In genomic region chr9:137297060-137297664, GRCh38 we compare ENCODE assay signal across 10 cellular contexts. TPM values are rescaled to one million over a fixed set of nuclear protein-coding genes. Genes with fewer than 3 reads are reported as not detected.
A peak's percentile ranks its signal among the peaks of the same experiment; 100 is the strongest.
DNase-seq lines count a peak whose midpoint lies in the region; ATAC-seq, FAIRE-seq and TF ChIP-seq lines count a peak whose summit lies in the region.
"Had no signal": no experiment of that assay in that cellular context is flagged by ENCODE, and none has a peak within 500 bp of the region (broad histone marks: within the 10 kb centered on the region; RNA-seq: fewer than 3 reads in every experiment).

No MANE protein-coding gene starts in this region.

- no peaks in the 10 kb centered on the region for H3K36me3 Mint-ChIP-seq in IgD-negative memory B cell

- TF ChIP-seq RAD21 in HepG2 (CRISPR knock-in tag; IDR thresholded peaks at IDR 0.05): no peak

- 48 to 56% (median 51%) methylated on average over 9 of the region's 9 CpGs for WGBS in adipose tissue, 3 donors
- 0% methylated on average over 2 of the region's 9 CpGs for WGBS in HepG2 (ENCODE audit: low lambda C conversion rate)
- 14 to 51% (median 23%) methylated on average over 9 of the region's 9 CpGs for WGBS in small intestine, 3 donors

- no peak for TF ChIP-seq CTCF in HepG2 (CRISPR knock-in tag; IDR thresholded peaks at IDR 0.05)

- in situ Hi-C loops in HepG2 (cut with HindIII; ENCODE audit: extremely low pct_ligation_motif_present, low pct_unique_long_range_greater_than_20kb): no loop called here

- H3K4me3 ChIP-seq in HepG2 (replicated peaks in 1 of 3; ENCODE audit: insufficient read depth in 1 of 3, low read depth in 2 of 3, low read length in 3 of 3) (peak overlapping the region in 1 of 3 experiments; percentile 10; a peak in 1 of 6 replicates), small intestine (ENCODE audit: low read depth in 1 of 2, low read length in 2 of 2) (peak overlapping the region in 1 of 2 donors; percentile 86)
- H3K4me3 ChIP-seq: SJSA1 had no signal

- no peak overlapping the region for H2AFZ ChIP-seq in HepG2 (ENCODE audit: low read length)

- H3K27ac ChIP-seq in adipose tissue (ENCODE audit: low read depth, low read length) (peak overlapping the region; percentile 33), HepG2 (ENCODE audit: extremely low read length, insufficient read depth, low read length) (no peak overlapping the region), small intestine (ENCODE audit: low read depth in 1 of 2, low read length in 1 of 2) (peak overlapping the region; percentile 90 to 98)
- H3K27ac ChIP-seq: SJSA1 had no signal

- BruUV-seq in HepG2 (replicated peaks; lab: Mats Ljungman, UMichigan): no TSS peak

- CTCF ChIA-PET in HepG2 (lab: Yijun Ruan, JAX; ENCODE audit: low intra/inter-chr PET ratio, low total read pairs): no interaction called here

- intact Hi-C loops in HepG2 (cut with micrococcal nuclease; ENCODE audit: unreplicated experiment): no loop called here

- no peak for TF ChIP-seq EP300 in HepG2 (IDR thresholded peaks at IDR 0.05; ENCODE audit: low read depth in 2 of 2, low read length in 2 of 2)
- TF ChIP-seq EP300 in HepG2 (CRISPR knock-in tag; IDR thresholded peaks at IDR 0.05; ENCODE audit: borderline replicate concordance): no peak

- TF ChIP-seq POLR2A in HepG2 (IDR thresholded peaks at IDR 0.05; ENCODE audit: insufficient read depth in 1 of 2, low read depth in 2 of 2, low read length in 2 of 2) (no peak), H54 (IDR thresholded peaks at IDR 0.05; ENCODE audit: low read depth, low read length) (no peak)

- ATAC-seq in HepG2 (no peak), GM21390 (IDR thresholded peaks at IDR 0.05; ENCODE audit: unreplicated experiment) (no peak)

- no peak overlapping the region for H3K9ac ChIP-seq in HepG2 (ENCODE audit: insufficient read depth, low read depth, low read length)

- H3K9me3 Mint-ChIP-seq in IgD-negative memory B cell: peaks cover 0 to 6% (median 0%) of the 10 kb centered on the region in 3 donors

- no peaks in the 10 kb centered on the region for H4K20me1 ChIP-seq in HepG2 (ENCODE audit: insufficient read depth, low read length)

- H3K4me1 ChIP-seq in HepG2 (ENCODE audit: insufficient read depth, low read length) (peaks cover 75% of the 10 kb centered on the region), small intestine (ENCODE audit: control insufficient read depth in 2 of 2, insufficient read depth in 1 of 2, low read depth in 1 of 2, low read length in 1 of 2) (no peaks in the 10 kb centered on the region)

- POLR2A ChIA-PET in HepG2 (lab: Yijun Ruan, JAX): interaction anchor here (2.2 kb wide), 1 partner anchor 20 kb away, joined by 7 read pairs; the partner anchor contains the start of gene TOR4A

- H3K9me3 ChIP-seq in HepG2 (ENCODE audit: low read length) (no peaks in the 10 kb centered on the region), small intestine (ENCODE audit: control insufficient read depth, low read depth) (no peaks in the 10 kb centered on the region)
- H3K9me3 ChIP-seq: SJSA1 had no signal

- no peak for FAIRE-seq in HepG2 (lab: Jason Lieb, UNC)
- no peak for FAIRE-seq in small intestine (lab: Jason Lieb, UNC)
- no peak for FAIRE-seq in H54 (lab: Jason Lieb, UNC)

- peaks cover 3 to 6% (median 5%) of the 10 kb centered on the region in 3 donors for H3K4me1 Mint-ChIP-seq in IgD-negative memory B cell

- DNase-seq in HepG2 (ENCODE audit: low spot score) (no peak), small intestine (peak; percentile 50), iPS-NIHi7 (ENCODE audit: extremely low spot score) (no peak), H54 (ENCODE audit: insufficient read length, low spot score) (no peak)
- DNase-seq: activated CD4-positive, alpha-beta T cell treated with anti-CD3 and anti-CD28 coated beads for 48 hours; erythroblast had no signal

- peaks cover 25% of the 10 kb centered on the region for H3K27me3 Mint-ChIP-seq in IgD-negative memory B cell

- H3K79me2 ChIP-seq in HepG2 (ENCODE audit: insufficient read depth, low read length): no peaks in the 10 kb centered on the region

- H3K4me3 Mint-ChIP-seq in IgD-negative memory B cell: peak overlapping the region; percentile 34 to 85 (median 64)

- peak overlapping the region; percentile 29; the same call in 1 of the 2 replicates for H3K4me2 ChIP-seq in HepG2 (ENCODE audit: low read depth, low read length)

- H3K36me3 ChIP-seq in HepG2 (replicated peaks in 1 of 2; ENCODE audit: control insufficient read depth in 1 of 2, insufficient read depth in 2 of 2, low read length in 2 of 2) (no peaks in the 10 kb centered on the region), small intestine (ENCODE audit: control insufficient read depth in 2 of 2, insufficient read depth in 2 of 2, low read length in 2 of 2) (no peaks in the 10 kb centered on the region)
- H3K36me3 ChIP-seq: SJSA1 had no signal

- H3K27me3 ChIP-seq in HepG2 (ENCODE audit: control insufficient read depth in 1 of 2, insufficient read depth in 2 of 2, low read length in 2 of 2): peaks cover 4 to 42% of the 10 kb centered on the region in 2 experiments; a peak in 4 of 5 replicates
- H3K27me3 ChIP-seq in small intestine (ENCODE audit: control insufficient read depth in 2 of 2, insufficient read depth in 2 of 2, low read length in 2 of 2): peaks cover 0 to 6% of the 10 kb centered on the region in 2 donors

- peak overlapping the region in 1 of 3 donors; percentile 69 for H3K27ac Mint-ChIP-seq in IgD-negative memory B cell

RNA-seq across cellular contexts. Expression of gene NRARP, which starts 4.9 kb away (rescaled TPM):
- not detected for polyA plus RNA-seq in IgD-negative memory B cell
- 1 to 10 TPM; 2.3 to 5.9 (median 3.8) TPM for polyA plus RNA-seq in adipose tissue
- 0.14 and 0.22 TPM in 2 replicates for total RNA-seq in HepG2 (2016; rRNA removed; fragmentation: Illumina TruSeq; extraction: Trizol)
- total RNA-seq in HepG2 (2016; cell fraction: cytosol; rRNA removed; fragmentation: Illumina TruSeq; extraction: Trizol; ENCODE audit: low read depth): 0.26 and 0.30 TPM in 2 replicates
- total RNA-seq in HepG2 (2016; cell fraction: insoluble cytoplasmic fraction; rRNA removed; fragmentation: Illumina TruSeq; extraction: Trizol): 0.19 and 0.35 TPM in 2 replicates
- total RNA-seq in HepG2 (2016; cell fraction: membrane; rRNA removed; fragmentation: Illumina TruSeq; extraction: Trizol): 0.21 and 0.25 TPM in 2 replicates
- total RNA-seq in HepG2 (2016; cell fraction: nucleus; rRNA removed; fragmentation: Illumina TruSeq; extraction: Trizol): 0.19 and 0.22 TPM in 2 replicates
- 0.46 and 0.73 TPM in 2 replicates for polyA plus RNA-seq in HepG2 (2011; rRNA removed)
- polyA plus RNA-seq in HepG2 (2011; cell fraction: cytosol; rRNA removed): 0.74 and 1.0 TPM in 2 replicates
- polyA plus RNA-seq in HepG2 (2011; cell fraction: nucleus; rRNA removed): 0.69 and 0.79 TPM in 2 replicates
- polyA plus RNA-seq in HepG2 (2012): 0.51 and 0.78 TPM in 2 replicates
- 0.21 and 0.42 TPM in 2 replicates for polyA plus RNA-seq in HepG2 (2016; cell fraction: cytosol; fragmentation: Illumina TruSeq; extraction: Trizol; ENCODE audit: low read depth)
- polyA plus RNA-seq in HepG2 (2016; cell fraction: insoluble cytoplasmic fraction; fragmentation: Illumina TruSeq; extraction: Trizol; ENCODE audit: low read depth): 0.17 and 0.46 TPM in 2 replicates
- polyA plus RNA-seq in HepG2 (2016; cell fraction: membrane; fragmentation: Illumina TruSeq; extraction: Trizol; ENCODE audit: low read depth): 0.40 and 0.56 TPM in 2 replicates
- 0.36 and 0.52 TPM in 2 replicates for polyA plus RNA-seq in HepG2 (2016; cell fraction: nucleus; fragmentation: Illumina TruSeq; extraction: Trizol; ENCODE audit: insufficient read depth, low read depth)
- polyA minus RNA-seq in HepG2 (2011; rRNA and poly(A)+ RNA removed; ENCODE audit: low replicate concordance): 1.0 and 2.0 TPM in 2 replicates
- polyA minus RNA-seq in HepG2 (2011; cell fraction: cytosol; rRNA and poly(A)+ RNA removed): 0.59 and 0.88 TPM in 2 replicates
- 0.25 TPM in 1 of 2 replicates, not detected in the other for polyA minus RNA-seq in HepG2 (2011; cell fraction: nucleus; rRNA and poly(A)+ RNA removed)
- polyA plus RNA-seq in small intestine: 10 to 100 TPM in 1 of 3 donors, 1 to 10 TPM in 2; 3.2 to 12.6 (median 5.1) TPM

RNA-seq across cellular contexts. Expression of gene TOR4A, which starts 19.6 kb away (rescaled TPM):
- polyA plus RNA-seq in IgD-negative memory B cell: 8.9 TPM
- polyA plus RNA-seq in adipose tissue: 1 to 10 TPM; 2.1 to 5.8 (median 5.5) TPM
- total RNA-seq in HepG2 (2016; rRNA removed; fragmentation: Illumina TruSeq; extraction: Trizol): 7.0 and 14.2 TPM in 2 replicates
- total RNA-seq in HepG2 (2016; cell fraction: cytosol; rRNA removed; fragmentation: Illumina TruSeq; extraction: Trizol; ENCODE audit: low read depth): 1.3 and 1.5 TPM in 2 replicates
- 6.7 and 14.2 TPM in 2 replicates for total RNA-seq in HepG2 (2016; cell fraction: insoluble cytoplasmic fraction; rRNA removed; fragmentation: Illumina TruSeq; extraction: Trizol)
- total RNA-seq in HepG2 (2016; cell fraction: membrane; rRNA removed; fragmentation: Illumina TruSeq; extraction: Trizol): 5.1 and 6.1 TPM in 2 replicates
- total RNA-seq in HepG2 (2016; cell fraction: nucleus; rRNA removed; fragmentation: Illumina TruSeq; extraction: Trizol): 10.4 and 11.5 TPM in 2 replicates
- polyA plus RNA-seq in HepG2 (2011; rRNA removed): 11.1 and 16.4 TPM in 2 replicates
- 14.3 and 20.7 TPM in 2 replicates for polyA plus RNA-seq in HepG2 (2011; cell fraction: cytosol; rRNA removed)
- 17.2 and 18.2 TPM in 2 replicates for polyA plus RNA-seq in HepG2 (2011; cell fraction: nucleus; rRNA removed)
- 6.6 and 10.2 TPM in 2 replicates for polyA plus RNA-seq in HepG2 (2012)
- 1.1 and 1.2 TPM in 2 replicates for polyA plus RNA-seq in HepG2 (2016; cell fraction: cytosol; fragmentation: Illumina TruSeq; extraction: Trizol; ENCODE audit: low read depth)
- polyA plus RNA-seq in HepG2 (2016; cell fraction: insoluble cytoplasmic fraction; fragmentation: Illumina TruSeq; extraction: Trizol; ENCODE audit: low read depth): 7.9 and 8.2 TPM in 2 replicates
- polyA plus RNA-seq in HepG2 (2016; cell fraction: membrane; fragmentation: Illumina TruSeq; extraction: Trizol; ENCODE audit: low read depth): 3.0 and 3.1 TPM in 2 replicates
- 20.6 and 20.8 TPM in 2 replicates for polyA plus RNA-seq in HepG2 (2016; cell fraction: nucleus; fragmentation: Illumina TruSeq; extraction: Trizol; ENCODE audit: insufficient read depth, low read depth)
- 13.4 and 50.2 TPM in 2 replicates for polyA minus RNA-seq in HepG2 (2011; rRNA and poly(A)+ RNA removed; ENCODE audit: low replicate concordance)
- 29.6 and 30.9 TPM in 2 replicates for polyA minus RNA-seq in HepG2 (2011; cell fraction: cytosol; rRNA and poly(A)+ RNA removed)
- 6.3 and 7.8 TPM in 2 replicates for polyA minus RNA-seq in HepG2 (2011; cell fraction: nucleus; rRNA and poly(A)+ RNA removed)
- 10 to 100 TPM in 1 of 3 donors, 1 to 10 TPM in 2; 3.4 to 21.5 (median 9.7) TPM for polyA plus RNA-seq in small intestine

RNA-seq across cellular contexts. Expression of gene NELFB, which starts 42.0 kb away (rescaled TPM):
- 34.2 TPM for polyA plus RNA-seq in IgD-negative memory B cell
- 10 to 100 TPM; 36.1 to 38.9 (median 37.9) TPM for polyA plus RNA-seq in adipose tissue
- 38.7 and 45.8 TPM in 2 replicates for total RNA-seq in HepG2 (2016; rRNA removed; fragmentation: Illumina TruSeq; extraction: Trizol)
- total RNA-seq in HepG2 (2016; cell fraction: cytosol; rRNA removed; fragmentation: Illumina TruSeq; extraction: Trizol; ENCODE audit: low read depth): 11.1 and 13.7 TPM in 2 replicates
- total RNA-seq in HepG2 (2016; cell fraction: insoluble cytoplasmic fraction; rRNA removed; fragmentation: Illumina TruSeq; extraction: Trizol): 33.9 and 46.1 TPM in 2 replicates
- total RNA-seq in HepG2 (2016; cell fraction: membrane; rRNA removed; fragmentation: Illumina TruSeq; extraction: Trizol): 31.9 and 34.1 TPM in 2 replicates
- 19.5 and 22.8 TPM in 2 replicates for total RNA-seq in HepG2 (2016; cell fraction: nucleus; rRNA removed; fragmentation: Illumina TruSeq; extraction: Trizol)
- 26.5 and 38.0 TPM in 2 replicates for polyA plus RNA-seq in HepG2 (2011; rRNA removed)
- polyA plus RNA-seq in HepG2 (2011; cell fraction: cytosol; rRNA removed): 31.2 and 47.6 TPM in 2 replicates
- polyA plus RNA-seq in HepG2 (2011; cell fraction: nucleus; rRNA removed): 58.0 and 66.2 TPM in 2 replicates
- 37.0 and 38.0 TPM in 2 replicates for polyA plus RNA-seq in HepG2 (2012)
- 13.2 and 13.7 TPM in 2 replicates for polyA plus RNA-seq in HepG2 (2016; cell fraction: cytosol; fragmentation: Illumina TruSeq; extraction: Trizol; ENCODE audit: low read depth)
- 38.8 and 48.5 TPM in 2 replicates for polyA plus RNA-seq in HepG2 (2016; cell fraction: insoluble cytoplasmic fraction; fragmentation: Illumina TruSeq; extraction: Trizol; ENCODE audit: low read depth)
- polyA plus RNA-seq in HepG2 (2016; cell fraction: membrane; fragmentation: Illumina TruSeq; extraction: Trizol; ENCODE audit: low read depth): 24.3 and 28.9 TPM in 2 replicates
- polyA plus RNA-seq in HepG2 (2016; cell fraction: nucleus; fragmentation: Illumina TruSeq; extraction: Trizol; ENCODE audit: insufficient read depth, low read depth): 40.4 and 45.0 TPM in 2 replicates
- 63.2 and 70.3 TPM in 2 replicates for polyA minus RNA-seq in HepG2 (2011; rRNA and poly(A)+ RNA removed; ENCODE audit: low replicate concordance)
- polyA minus RNA-seq in HepG2 (2011; cell fraction: cytosol; rRNA and poly(A)+ RNA removed): 28.7 and 31.0 TPM in 2 replicates
- 10.3 and 11.6 TPM in 2 replicates for polyA minus RNA-seq in HepG2 (2011; cell fraction: nucleus; rRNA and poly(A)+ RNA removed)
- 10 to 100 TPM; 34.7 to 62.5 (median 34.9) TPM for polyA plus RNA-seq in small intestine

RNA-seq across cellular contexts. Expression of gene STPG3, which starts 46.1 kb away (rescaled TPM):
- not detected for polyA plus RNA-seq in IgD-negative memory B cell
- under 1 TPM in 1 of 3 donors, not detected in 2; 0.16 TPM for polyA plus RNA-seq in adipose tissue
- not detected in 2 replicates for total RNA-seq in HepG2 (2016; rRNA removed; fragmentation: Illumina TruSeq; extraction: Trizol)
- not detected in 2 replicates for total RNA-seq in HepG2 (2016; cell fraction: cytosol; rRNA removed; fragmentation: Illumina TruSeq; extraction: Trizol; ENCODE audit: low read depth)
- total RNA-seq in HepG2 (2016; cell fraction: insoluble cytoplasmic fraction; rRNA removed; fragmentation: Illumina TruSeq; extraction: Trizol): not detected in 2 replicates
- not detected in 2 replicates for total RNA-seq in HepG2 (2016; cell fraction: membrane; rRNA removed; fragmentation: Illumina TruSeq; extraction: Trizol)
- not detected in 2 replicates for total RNA-seq in HepG2 (2016; cell fraction: nucleus; rRNA removed; fragmentation: Illumina TruSeq; extraction: Trizol)
- polyA plus RNA-seq in HepG2 (2011; rRNA removed): not detected in 2 replicates
- polyA plus RNA-seq in HepG2 (2011; cell fraction: cytosol; rRNA removed): not detected in 2 replicates
- polyA plus RNA-seq in HepG2 (2011; cell fraction: nucleus; rRNA removed): 0.45 and 0.50 TPM in 2 replicates
- polyA plus RNA-seq in HepG2 (2012): 0.27 and 0.35 TPM in 2 replicates
- not detected in 2 replicates for polyA plus RNA-seq in HepG2 (2016; cell fraction: cytosol; fragmentation: Illumina TruSeq; extraction: Trizol; ENCODE audit: low read depth)
- not detected in 2 replicates for polyA plus RNA-seq in HepG2 (2016; cell fraction: insoluble cytoplasmic fraction; fragmentation: Illumina TruSeq; extraction: Trizol; ENCODE audit: low read depth)
- not detected in 2 replicates for polyA plus RNA-seq in HepG2 (2016; cell fraction: membrane; fragmentation: Illumina TruSeq; extraction: Trizol; ENCODE audit: low read depth)
- not detected in 2 replicates for polyA plus RNA-seq in HepG2 (2016; cell fraction: nucleus; fragmentation: Illumina TruSeq; extraction: Trizol; ENCODE audit: insufficient read depth, low read depth)
- polyA minus RNA-seq in HepG2 (2011; rRNA and poly(A)+ RNA removed; ENCODE audit: low replicate concordance): 0.23 TPM in 1 of 2 replicates, not detected in the other
- not detected in 2 replicates for polyA minus RNA-seq in HepG2 (2011; cell fraction: cytosol; rRNA and poly(A)+ RNA removed)
- polyA minus RNA-seq in HepG2 (2011; cell fraction: nucleus; rRNA and poly(A)+ RNA removed): not detected in 2 replicates
- not detected for polyA plus RNA-seq in small intestine
- total RNA-seq: SJSA1 had no signal

RNA-seq across cellular contexts. Expression of gene TUBB4B, which starts 56.1 kb away (rescaled TPM):
- polyA plus RNA-seq in IgD-negative memory B cell: 88.4 TPM
- polyA plus RNA-seq in adipose tissue: 100 to 1,000 TPM in 2 of 3 donors, 10 to 100 TPM in 1; 88.8 to 317 (median 145) TPM
- total RNA-seq in HepG2 (2016; rRNA removed; fragmentation: Illumina TruSeq; extraction: Trizol): 412 and 481 TPM in 2 replicates
- 96.3 and 106 TPM in 2 replicates for total RNA-seq in HepG2 (2016; cell fraction: cytosol; rRNA removed; fragmentation: Illumina TruSeq; extraction: Trizol; ENCODE audit: low read depth)
- 424 and 467 TPM in 2 replicates for total RNA-seq in HepG2 (2016; cell fraction: insoluble cytoplasmic fraction; rRNA removed; fragmentation: Illumina TruSeq; extraction: Trizol)
- 128 TPM in 2 replicates for total RNA-seq in HepG2 (2016; cell fraction: membrane; rRNA removed; fragmentation: Illumina TruSeq; extraction: Trizol)
- total RNA-seq in HepG2 (2016; cell fraction: nucleus; rRNA removed; fragmentation: Illumina TruSeq; extraction: Trizol): 195 and 203 TPM in 2 replicates
- 182 and 243 TPM in 2 replicates for polyA plus RNA-seq in HepG2 (2011; rRNA removed)
- 251 and 293 TPM in 2 replicates for polyA plus RNA-seq in HepG2 (2011; cell fraction: cytosol; rRNA removed)
- 210 and 235 TPM in 2 replicates for polyA plus RNA-seq in HepG2 (2011; cell fraction: nucleus; rRNA removed)
- 190 and 205 TPM in 2 replicates for polyA plus RNA-seq in HepG2 (2012)
- polyA plus RNA-seq in HepG2 (2016; cell fraction: cytosol; fragmentation: Illumina TruSeq; extraction: Trizol; ENCODE audit: low read depth): 115 and 121 TPM in 2 replicates
- polyA plus RNA-seq in HepG2 (2016; cell fraction: insoluble cytoplasmic fraction; fragmentation: Illumina TruSeq; extraction: Trizol; ENCODE audit: low read depth): 587 and 625 TPM in 2 replicates
- 115 and 122 TPM in 2 replicates for polyA plus RNA-seq in HepG2 (2016; cell fraction: membrane; fragmentation: Illumina TruSeq; extraction: Trizol; ENCODE audit: low read depth)
- polyA plus RNA-seq in HepG2 (2016; cell fraction: nucleus; fragmentation: Illumina TruSeq; extraction: Trizol; ENCODE audit: insufficient read depth, low read depth): 355 and 369 TPM in 2 replicates
- polyA minus RNA-seq in HepG2 (2011; rRNA and poly(A)+ RNA removed; ENCODE audit: low replicate concordance): 270 and 721 TPM in 2 replicates
- 140 and 144 TPM in 2 replicates for polyA minus RNA-seq in HepG2 (2011; cell fraction: cytosol; rRNA and poly(A)+ RNA removed)
- 74.6 and 75.6 TPM in 2 replicates for polyA minus RNA-seq in HepG2 (2011; cell fraction: nucleus; rRNA and poly(A)+ RNA removed)
- polyA plus RNA-seq in small intestine: 100 to 1,000 TPM; 365 to 374 (median 369) TPM
